In genomic region chr11:72223615-72224586, GRCh38 we compare ENCODE assay signal across 8 cellular contexts. TPM values are rescaled to one million over a fixed set of nuclear protein-coding genes. Genes with fewer than 3 reads are reported as not detected.
DNase-seq lines count a peak whose midpoint lies in the region; ATAC-seq lines count a peak whose summit lies in the region.

No MANE protein-coding gene starts in this region.

- H3K4me1 ChIP-seq in skeletal muscle tissue (ENCODE audit: control insufficient read depth in 3 of 3, insufficient read depth in 3 of 3, low read length in 3 of 3) = peaks cover 16 to 37% (median 24%) of the 10 kb centered on the region in 3 donors

- peak; percentile 46 for ATAC-seq in GM21390 (IDR thresholded peaks at IDR 0.05; ENCODE audit: unreplicated experiment)
- peak; percentile 45 to 62 (median 61) for ATAC-seq in T-cell (replicated peaks in 1 of 4)

- CTCF ChIA-PET in T-cell (lab: Charles Lee) = interaction anchor here in 1 of 2 donors (0.5 to 1.9 kb wide), 8 partner anchors 11 to 771 kb away, joined by 3 to 11 read pairs (median 4); partner anchors contain the start of gene NADSYN1

- H3K4me3 Mint-ChIP-seq in T-cell = peak overlapping the region; percentile 91 to 93 (median 93)

- H3K36me3 Mint-ChIP-seq in T-cell = peaks cover 3% of the 10 kb centered on the region

- H3K27me3 ChIP-seq in skeletal muscle tissue (ENCODE audit: control insufficient read depth in 3 of 3, insufficient read depth in 3 of 3, low read length in 3 of 3) = no peaks in the 10 kb centered on the region

- H3K4me3 ChIP-seq in iPS-11a (ENCODE audit: low read depth, low read length) = peak overlapping the region; percentile 80
- peak overlapping the region; percentile 90 to 92 (median 91) for H3K4me3 ChIP-seq in skeletal muscle tissue (ENCODE audit: low read length in 3 of 3)

- peaks cover 7 to 16% (median 8%) of the 10 kb centered on the region in 3 donors for H3K36me3 ChIP-seq in skeletal muscle tissue (ENCODE audit: control insufficient read depth in 3 of 3, insufficient read depth in 3 of 3, low read length in 3 of 3)

- peaks cover 28 to 41% (median 32%) of the 10 kb centered on the region in 3 donors for H3K4me1 Mint-ChIP-seq in T-cell

- no peaks in the 10 kb centered on the region for H3K27me3 Mint-ChIP-seq in T-cell

- DNase-seq in DMS79 treated with DMSO at 0.1 percent for 48 hours (lab: John Stamatoyannopoulos, UW) (peak; percentile 61), HT-29 (ENCODE audit: low spot score) (peak; percentile 22), T-cell (peak in 31 of 34 experiments; percentile 6 to 59 (median 42)), astrocyte of the hippocampus (ENCODE audit: low read depth, low spot score) (peak; percentile 86), NCI-H2107 treated with DMSO at 0.1 percent for 48 hours (lab: John Stamatoyannopoulos, UW; ENCODE audit: unreplicated experiment) (no peak)

- no peaks in the 10 kb centered on the region for H3K9me3 Mint-ChIP-seq in T-cell

- peak overlapping the region; percentile 91 to 94 for H3K27ac Mint-ChIP-seq in T-cell

- H3K27ac ChIP-seq in skeletal muscle tissue (ENCODE audit: low read depth, low read length) = peak overlapping the region; percentile 95

- POLR2A ChIA-PET in T-cell (lab: Charles Lee) = interaction anchor here in 1 of 2 donors (1.0 kb wide), 1 partner anchor 14 kb away, joined by 5 read pairs; no protein-coding TSS in a partner anchor

- H3K9ac ChIP-seq in skeletal muscle tissue (ENCODE audit: low read depth in 1 of 3, low read length in 3 of 3) = peak overlapping the region; percentile 93 to 95 (median 93)

- H3K9me3 ChIP-seq in skeletal muscle tissue (ENCODE audit: control insufficient read depth in 3 of 3, low read length in 3 of 3) = no peaks in the 10 kb centered on the region

RNA-seq across cellular contexts. Expression of gene INPPL1, which starts 0.7 kb away (rescaled TPM):
- total RNA-seq in HT-29 (2014; rRNA removed; shearing (Covaris generic)) = 97.2 and 133 TPM in 2 replicates
- 100 to 1,000 TPM; 112 to 162 (median 147) TPM for total RNA-seq in T-cell
- total RNA-seq in skeletal muscle tissue = 50.6 TPM

RNA-seq across cellular contexts. Expression of gene FOLR2, which starts 7.3 kb away (rescaled TPM):
- not detected in 2 replicates for total RNA-seq in HT-29 (2014; rRNA removed; shearing (Covaris generic))
- total RNA-seq in T-cell = not detected
- total RNA-seq in skeletal muscle tissue = 15.1 TPM

RNA-seq across cellular contexts. Expression of gene PHOX2A, which starts 20.1 kb away (rescaled TPM):
- total RNA-seq in HT-29 (2014; rRNA removed; shearing (Covaris generic)) = not detected in 2 replicates
- total RNA-seq in T-cell (not detected), skeletal muscle tissue (not detected)

RNA-seq across cellular contexts. Expression of gene FOLR1, which starts 32.0 kb away (rescaled TPM):
- total RNA-seq in HT-29 (2014; rRNA removed; shearing (Covaris generic)) = 6.1 and 6.2 TPM in 2 replicates
- total RNA-seq in T-cell = under 1 TPM in 1 of 5 donors, not detected in 4; 0.25 TPM
- total RNA-seq in skeletal muscle tissue = 1.0 TPM

Comparison
In these comparisons a context has a peak if more than half of its experiments do, and no peak if none do; other contexts are left out.
1. RNA of gene FOLR2, which starts 7.3 kb away (total RNA-seq): 15.1 TPM in skeletal muscle tissue (single experiment); not detected in HT-29 and not detected in T-cell; every median in the first group is over 10 times any median in the second.